In the genomic region with DNA sequence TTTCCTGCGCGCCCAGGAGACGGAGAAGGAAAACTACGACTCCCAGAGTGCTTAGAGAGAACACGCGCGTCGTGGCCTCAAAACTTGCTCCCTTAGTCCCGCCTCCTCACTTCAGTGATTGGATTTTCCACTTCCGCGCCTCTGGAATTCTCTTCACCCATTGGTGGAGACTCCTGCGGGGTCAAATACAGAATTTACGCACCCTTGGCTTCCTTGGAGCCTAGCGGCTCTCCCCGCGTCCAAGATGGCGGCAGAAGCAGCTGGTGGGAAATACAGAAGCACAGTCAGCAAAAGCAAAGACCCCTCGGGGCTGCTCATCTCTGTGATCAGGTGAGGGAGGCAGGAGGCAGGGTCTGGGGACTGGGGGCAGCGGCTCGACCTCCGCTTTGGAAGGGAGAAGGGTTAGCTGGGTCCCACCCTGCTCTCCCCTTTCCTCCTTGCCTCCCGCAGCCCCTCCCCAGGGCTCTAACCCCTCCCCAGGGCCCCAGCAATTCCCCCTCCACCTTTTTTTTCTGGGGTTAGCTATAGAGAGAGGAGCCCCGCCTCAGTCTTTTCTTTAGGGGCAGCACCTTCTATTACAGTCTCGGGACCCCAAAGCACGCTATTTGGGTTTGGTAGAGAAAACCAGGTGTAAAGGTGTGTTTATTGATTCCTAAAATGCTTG, we compare ENCODE assay signal across 8 cellular contexts. TPM values are rescaled to one million over a fixed set of nuclear protein-coding genes. Genes with fewer than 3 reads are reported as not detected.
DNase-seq lines count a peak whose midpoint lies in the region; ATAC-seq and TF ChIP-seq lines count a peak whose summit lies in the region.

EXOC4 (plus strand) TSS at position 221 of the 664 bp plus-strand sequence.

- peak; percentile 96 for DNase-seq in DMS114 treated with DMSO at 0.1 percent for 48 hours (lab: John Stamatoyannopoulos, UW; ENCODE audit: unreplicated experiment)
- DNase-seq in PC-3, result peak; percentile 97
- peak; percentile 79 for DNase-seq in activated T-cell treated with anti-CD3 and anti-CD28 coated beads for 48 hours (ENCODE audit: low read depth)
- DNase-seq in epithelial cell of prostate (ENCODE audit: low read depth, low spot score), result peak; percentile 82
- peak; percentile 86 to 95 (median 89) for DNase-seq in mucosa of descending colon
- peak; percentile 75 for DNase-seq in stimulated activated CD8-positive, alpha-beta memory T cell treated with anti-CD3 and anti-CD28 coated beads, Interleukin-4, amount 100 ng/mL, for 24 hours (ENCODE audit: low read depth)

- H3F3A ChIP-seq in PC-3 (ENCODE audit: low read length, unreplicated experiment), result no peaks in the 10 kb centered on the region

- no peaks in the 10 kb centered on the region for H4K20me1 ChIP-seq in PC-3 (ENCODE audit: low read length)

- H3K4me2 ChIP-seq in PC-3 (ENCODE audit: low read length), result peak within 1 kb of the TSS; percentile 94

- peak within 1 kb of the TSS; percentile 88 for H3K9ac ChIP-seq in PC-3 (ENCODE audit: low read length)

- peak within 1 kb of the TSS; percentile 81 for H2AFZ ChIP-seq in PC-3 (ENCODE audit: low read length)

- H3K79me2 ChIP-seq in PC-3 (ENCODE audit: low read length), result peaks cover 50% of the 10 kb centered on the region

- H3K27ac ChIP-seq in PC-3 (ENCODE audit: low read length) (peak within 1 kb of the TSS; percentile 19; the same call in 1 of the 2 replicates), epithelial cell of prostate (peak within 1 kb of the TSS; percentile 36)

- POLR2A ChIA-PET in PC-3 (lab: Charles Lee; ENCODE audit: unreplicated experiment), result interaction anchor here (0.5 kb wide), 1 partner anchor 14 kb away, joined by 10 read pairs; no protein-coding TSS in a partner anchor

- TF ChIP-seq EP300 in Ishikawa (IDR thresholded peaks at IDR 0.05; ENCODE audit: borderline replicate concordance), result no peak

- TF ChIP-seq CTCF in PC-3 (conservative IDR thresholded peaks at IDR 0.05; ENCODE audit: low read depth, low read length) (no peak), mucosa of descending colon (IDR thresholded peaks at IDR 0.05) (no peak)

- ATAC-seq in GM21576 (IDR thresholded peaks at IDR 0.05; ENCODE audit: unreplicated experiment), result peak; percentile 99
- peak; percentile 99 for ATAC-seq in PC-3
- peak; percentile 99 for ATAC-seq in mucosa of descending colon

- intact Hi-C loops in PC-3 (cut with micrococcal nuclease), result loop anchor here (1.0 to 10.0 kb wide), 2 partner anchors 171 to 602 kb away; partner anchors contain the start of gene CHCHD3
- intact Hi-C loops in mucosa of descending colon (cut with DNase I, micrococcal nuclease), result no loop called here

- peak within 1 kb of the TSS; percentile 99 for H3K4me3 ChIP-seq in PC-3 (ENCODE audit: low read length)
- peak within 1 kb of the TSS; percentile 81 for H3K4me3 ChIP-seq in mucosa of descending colon

- H3K4me1 ChIP-seq in PC-3 (ENCODE audit: insufficient read depth, low read length) (peaks cover 5% of the 10 kb centered on the region; the same call in 1 of the 2 replicates), mucosa of descending colon (ENCODE audit: low read depth) (peaks cover 9% of the 10 kb centered on the region)

- no peak for TF ChIP-seq RAD21 in Ishikawa (IDR thresholded peaks at IDR 0.05; ENCODE audit: low read depth)

- no peaks in the 10 kb centered on the region for H3K27me3 ChIP-seq in PC-3 (ENCODE audit: low read length)

- no peaks in the 10 kb centered on the region for H3K9me3 ChIP-seq in PC-3 (ENCODE audit: low read length)
- no peaks in the 10 kb centered on the region for H3K9me3 ChIP-seq in mucosa of descending colon

- H3K36me3 ChIP-seq in PC-3 (ENCODE audit: low read depth, low read length) (no peaks in the 10 kb centered on the region), mucosa of descending colon (ENCODE audit: low read depth) (no peaks in the 10 kb centered on the region)

- H3K9me2 ChIP-seq in PC-3 (replicated peaks; ENCODE audit: low read length), result no peaks in the 10 kb centered on the region

- CTCF ChIA-PET in PC-3 (lab: Charles Lee), result no interaction called here

- BruUV-seq in PC-3 (replicated peaks; lab: Mats Ljungman, UMichigan), result TSS peak; percentile 68

TF ChIP-seq in Ishikawa, 13 proteins besides CTCF, POLR2A, EP300 and RAD21:
- TF ChIP-seq, protein P1, sequence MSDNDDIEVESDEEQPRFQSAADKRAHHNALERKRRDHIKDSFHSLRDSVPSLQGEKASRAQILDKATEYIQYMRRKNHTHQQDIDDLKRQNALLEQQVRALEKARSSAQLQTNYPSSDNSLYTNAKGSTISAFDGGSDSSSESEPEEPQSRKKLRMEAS (IDR thresholded peaks at IDR 0.05), result peak; percentile 58
- TF ChIP-seq CREB1 (IDR thresholded peaks at IDR 0.05; ENCODE audit: low read depth) (peak; percentile 87), EGR1 (IDR thresholded peaks at IDR 0.05) (no peak), TEAD4 (IDR thresholded peaks at IDR 0.05) (no peak), CEBPB (IDR thresholded peaks at IDR 0.05) (no peak), TAF1 (IDR thresholded peaks at IDR 0.05; ENCODE audit: low read depth) (peak; percentile 71; the same call in 1 of the 2 replicates), REST (IDR thresholded peaks at IDR 0.05; ENCODE audit: low read depth) (no peak), FOXM1 (IDR thresholded peaks at IDR 0.05; ENCODE audit: borderline replicate concordance, low read depth) (no peak), YY1 (IDR thresholded peaks at IDR 0.05; ENCODE audit: low read depth) (peak; percentile 94), TCF12 (IDR thresholded peaks at IDR 0.05; ENCODE audit: low read depth) (no peak), NFIC (IDR thresholded peaks at IDR 0.05) (no peak), ZBTB7A (IDR thresholded peaks at IDR 0.05; ENCODE audit: low read depth) (0 out of 2 replicates have a peak, but pooled peaks have one; percentile 26)
- TF ChIP-seq, protein P2, sequence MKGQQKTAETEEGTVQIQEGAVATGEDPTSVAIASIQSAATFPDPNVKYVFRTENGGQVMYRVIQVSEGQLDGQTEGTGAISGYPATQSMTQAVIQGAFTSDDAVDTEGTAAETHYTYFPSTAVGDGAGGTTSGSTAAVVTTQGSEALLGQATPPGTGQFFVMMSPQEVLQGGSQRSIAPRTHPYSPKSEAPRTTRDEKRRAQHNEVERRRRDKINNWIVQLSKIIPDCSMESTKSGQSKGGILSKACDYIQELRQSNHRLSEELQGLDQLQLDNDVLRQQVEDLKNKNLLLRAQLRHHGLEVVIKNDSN (IDR thresholded peaks at IDR 0.05), result peak; percentile 71

RNA-seq across cellular contexts. Expression of gene EXOC4, which starts in this region (rescaled TPM):
- 43.5 and 45.8 TPM in 2 replicates for total RNA-seq in PC-3 (2014; rRNA removed)
- 10 to 100 TPM; 63.9 to 90.2 (median 89.5) TPM for total RNA-seq in mucosa of descending colon

Comparison
In these comparisons a context has a peak if more than half of its experiments do, and no peak if none do; other contexts are left out.
1. Peak in every context shown above with its lines: DNase-seq, ATAC-seq, H3K4me3 ChIP-seq and H3K27ac ChIP-seq.